In genomic region chr7:106056513-106057203, GRCh38 we compare ENCODE assay signal across 8 cellular contexts. TPM values are rescaled to one million over a fixed set of nuclear protein-coding genes. Genes with fewer than 3 reads are reported as not detected.
DNase-seq lines count a peak whose midpoint lies in the region; ATAC-seq and TF ChIP-seq lines count a peak whose summit lies in the region.

No MANE protein-coding gene starts in this region.

- no peaks in the 10 kb centered on the region for H3K36me3 ChIP-seq in thoracic aorta

- ATAC-seq in GM21526 (IDR thresholded peaks at IDR 0.05; ENCODE audit: low FRiP score, unreplicated experiment) (peak; percentile 44), thoracic aorta (ENCODE audit: insufficient number of reproducible peaks, low FRiP score, low read depth) (no peak)

- H3K9me3 ChIP-seq in thoracic aorta, result no peaks in the 10 kb centered on the region

- DNase-seq in DMS 273 treated with DMSO at 0.1 percent for 48 hours (lab: John Stamatoyannopoulos, UW) (peak; percentile 81), KBM-7 (peak; percentile 84), activated T-helper 1 cell treated with Interleukin-2 at 50 U/mL for 16 hours (ENCODE audit: low read depth) (peak; percentile 49), fibroblast of peridontal ligament (ENCODE audit: extremely low read depth) (peak; percentile 73), nucleus accumbens (lab: John Stamatoyannopoulos, UW) (peak in 49 of 56 donors; percentile 17 to 80 (median 47)), thoracic aorta (ENCODE audit: low spot score) (no peak)

- H3K4me1 ChIP-seq in thoracic aorta (ENCODE audit: control insufficient read depth in 1 of 2, low read depth in 2 of 2), result no peaks in the 10 kb centered on the region

- no peak overlapping the region for H3K27ac ChIP-seq in thoracic aorta

- no peak overlapping the region for H3K4me3 ChIP-seq in thoracic aorta

- no peaks in the 10 kb centered on the region for H3K27me3 ChIP-seq in thoracic aorta (replicated peaks; ENCODE audit: insufficient read depth)

- in situ Hi-C loops in KBM-7 (cut with MboI; ENCODE audit: low pct_unique_long_range_greater_than_20kb, low sequenced_read_pairs), result loop anchor here (10.0 kb wide), 1 partner anchor 98 kb away; no protein-coding TSS in a partner anchor

- peak; percentile 87 for TF ChIP-seq CTCF in thoracic aorta (IDR thresholded peaks at IDR 0.05)

TF ChIP-seq in PFSK-1, 5 proteins besides CTCF, POLR2A, EP300 and RAD21:
- TF ChIP-seq SIN3A (IDR thresholded peaks at IDR 0.05; ENCODE audit: borderline replicate concordance, insufficient read depth, low read length), result no peak
- TF ChIP-seq FOXP2 (optimal IDR thresholded peaks at IDR 0.05; ENCODE audit: borderline replicate concordance, extremely low read depth, extremely low read length, insufficient read depth), result peak; percentile 39

RNA-seq across cellular contexts. Expression of gene SYPL1, which starts 55.5 kb away (rescaled TPM):
- polyA plus RNA-seq in PFSK-1 (2012; ENCODE audit: insufficient read length, low read depth), result 26.5 TPM
- 10 to 100 TPM; 47.1 to 82.1 TPM for total RNA-seq in thoracic aorta
